Comparison of ENCODE assay signal across 8 cellular contexts in genomic region chr17:40121886-40122465, GRCh38. TPM values are rescaled to one million over a fixed set of nuclear protein-coding genes. Genes with fewer than 3 reads are reported as not detected.
DNase-seq lines count a peak whose midpoint lies in the region; ATAC-seq and TF ChIP-seq lines count a peak whose summit lies in the region.

MSL1 (plus strand) TSS chr17:40121971; CDS start chr17:40122613, 642 bp downstream.

- H3K9ac ChIP-seq in HUES6 (ENCODE audit: low read length), result peak within 1 kb of the TSS; percentile 85

- peaks cover 22% of the 10 kb centered on the region for H3K36me3 Mint-ChIP-seq in activated T-helper 1 cell treated with anti-CD3 and anti-CD28 coated beads, Interleukin-12 subunit alpha, Interleukin-12 subunit beta, Interleukin-2, Interleukin-4 antibody, amounts not matched to agents 30 ng/mL and 10 ng/mL and 1 ng/mL, durations not matched to agents 14 hours and 24 hours and 36 hours (ENCODE audit: low read depth)

- H3K27ac Mint-ChIP-seq in activated T-helper 1 cell treated with anti-CD3 and anti-CD28 coated beads, Interleukin-12 subunit alpha, Interleukin-12 subunit beta, Interleukin-2, Interleukin-4 antibody, amounts not matched to agents 30 ng/mL and 10 ng/mL and 1 ng/mL, durations not matched to agents 14 hours and 24 hours and 36 hours, result peak within 1 kb of the TSS; percentile 72

- WGBS in esophagus squamous epithelium, 2 donors, result 0% methylated on average over 13 of the region's 71 CpGs; no CpG with 5 or more reads in 1 of the 2 donors

- in situ Hi-C loops in ACHN (cut with HindIII; ENCODE audit: low pct_ligation_motif_present, low pct_unique_long_range_greater_than_20kb, low sequenced_read_pairs), result no loop called here

- H3K4me3 ChIP-seq in HUES6 (ENCODE audit: low read depth, low read length) (peak within 1 kb of the TSS; percentile 78), Peyer's patch (peak within 1 kb of the TSS; percentile 95 to 99 (median 98)), esophagus squamous epithelium (peak within 1 kb of the TSS; percentile 76 to 96 (median 86)), muscle layer of duodenum (ENCODE audit: low read depth in 1 of 2, low read length in 2 of 2) (peak within 1 kb of the TSS; percentile 98 to 100)

- intact Hi-C loops in activated T-helper 1 cell treated with anti-CD3 and anti-CD28 coated beads, Interleukin-12 subunit alpha, Interleukin-12 subunit beta, Interleukin-2, Interleukin-4 antibody, amounts not matched to agents 30 ng/mL and 10 ng/mL and 1 ng/mL, durations not matched to agents 14 hours and 24 hours and 36 hours (cut with micrococcal nuclease), result no loop called here
- intact Hi-C loops in esophagus squamous epithelium (cut with DNase I), result no loop called here

- H3K27me3 Mint-ChIP-seq in activated T-helper 1 cell treated with anti-CD3 and anti-CD28 coated beads, Interleukin-12 subunit alpha, Interleukin-12 subunit beta, Interleukin-2, Interleukin-4 antibody, amounts not matched to agents 30 ng/mL and 10 ng/mL and 1 ng/mL, durations not matched to agents 14 hours and 24 hours and 36 hours (ENCODE audit: insufficient read depth), result no peaks in the 10 kb centered on the region

- H3K4me3 Mint-ChIP-seq in activated T-helper 1 cell treated with anti-CD3 and anti-CD28 coated beads, Interleukin-12 subunit alpha, Interleukin-12 subunit beta, Interleukin-2, Interleukin-4 antibody, amounts not matched to agents 30 ng/mL and 10 ng/mL and 1 ng/mL, durations not matched to agents 14 hours and 24 hours and 36 hours, result peak within 1 kb of the TSS; percentile 97

- no peaks in the 10 kb centered on the region for H3K9me3 Mint-ChIP-seq in activated T-helper 1 cell treated with anti-CD3 and anti-CD28 coated beads, Interleukin-12 subunit alpha, Interleukin-12 subunit beta, Interleukin-2, Interleukin-4 antibody, amounts not matched to agents 30 ng/mL and 10 ng/mL and 1 ng/mL, durations not matched to agents 14 hours and 24 hours and 36 hours

- no peaks in the 10 kb centered on the region for H3K9me3 ChIP-seq in HUES6 (ENCODE audit: control insufficient read depth, insufficient read depth, low read depth, low read length)
- no peaks in the 10 kb centered on the region for H3K9me3 ChIP-seq in Peyer's patch
- H3K9me3 ChIP-seq in esophagus squamous epithelium, result no peaks in the 10 kb centered on the region
- no peaks in the 10 kb centered on the region for H3K9me3 ChIP-seq in muscle layer of duodenum (ENCODE audit: control insufficient read depth in 1 of 2, low read length in 2 of 2)

- H3K27me3 ChIP-seq in HUES6 (ENCODE audit: control insufficient read depth, insufficient read depth, low read length) (no peaks in the 10 kb centered on the region), Peyer's patch (no peaks in the 10 kb centered on the region), esophagus squamous epithelium (no peaks in the 10 kb centered on the region), muscle layer of duodenum (ENCODE audit: low read depth, low read length) (no peaks in the 10 kb centered on the region)

- H3K4me1 Mint-ChIP-seq in activated T-helper 1 cell treated with anti-CD3 and anti-CD28 coated beads, Interleukin-12 subunit alpha, Interleukin-12 subunit beta, Interleukin-2, Interleukin-4 antibody, amounts not matched to agents 30 ng/mL and 10 ng/mL and 1 ng/mL, durations not matched to agents 14 hours and 24 hours and 36 hours (ENCODE audit: low read depth), result peaks cover 41% of the 10 kb centered on the region

- peak; percentile 65 for ATAC-seq in GM19023 (IDR thresholded peaks at IDR 0.05; ENCODE audit: unreplicated experiment)

- H3K4me1 ChIP-seq in HUES6 (ENCODE audit: control insufficient read depth, insufficient read depth, low read length), result peaks cover 8% of the 10 kb centered on the region; the same call in 1 of the 2 replicates
- H3K4me1 ChIP-seq in Peyer's patch, result peaks cover 0 to 28% (median 3%) of the 10 kb centered on the region in 4 donors
- peaks cover 7 to 49% (median 19%) of the 10 kb centered on the region in 3 donors for H3K4me1 ChIP-seq in esophagus squamous epithelium
- H3K4me1 ChIP-seq in muscle layer of duodenum (ENCODE audit: control insufficient read depth in 1 of 2, insufficient read depth in 2 of 2, low read length in 2 of 2), result peaks cover 7 to 28% of the 10 kb centered on the region in 2 donors

- TF ChIP-seq CTCF in Peyer's patch (IDR thresholded peaks at IDR 0.05), result peak in 1 of 6 experiments; percentile 7
- TF ChIP-seq CTCF in esophagus squamous epithelium (IDR thresholded peaks at IDR 0.05), result no peak

- H3K27ac ChIP-seq in HUES6 (ENCODE audit: low read depth, low read length) (peak within 1 kb of the TSS; percentile 96), Peyer's patch (peak within 1 kb of the TSS; percentile 89 to 99 (median 97)), esophagus squamous epithelium (peak within 1 kb of the TSS; percentile 94 to 100 (median 98)), muscle layer of duodenum (ENCODE audit: low read length) (peak within 1 kb of the TSS; percentile 91)

- peaks cover 13% of the 10 kb centered on the region for H3K36me3 ChIP-seq in HUES6 (ENCODE audit: control insufficient read depth, insufficient read depth, low read length)
- H3K36me3 ChIP-seq in Peyer's patch, result peaks cover 0 to 14% (median 0%) of the 10 kb centered on the region in 3 donors
- H3K36me3 ChIP-seq in esophagus squamous epithelium, result peaks cover 3 to 17% (median 4%) of the 10 kb centered on the region in 3 donors
- H3K36me3 ChIP-seq in muscle layer of duodenum (ENCODE audit: control insufficient read depth in 1 of 2, insufficient read depth in 2 of 2, low read length in 2 of 2), result peaks cover 3 to 11% of the 10 kb centered on the region in 2 donors

- DNase-seq in ACHN (peak; percentile 84), Peyer's patch (peak; percentile 80 to 94 (median 91)), esophagus squamous epithelium (lab: John Stamatoyannopoulos, UW) (no peak)
- peak; percentile 86 for DNase-seq in activated T-helper 1 cell treated with anti-CD3 and anti-CD28 coated beads, Interleukin-12 subunit alpha, Interleukin-12 subunit beta, Interleukin-2, Interleukin-4 antibody, amounts not matched to agents 30 ng/mL and 10 ng/mL and 1 ng/mL, durations not matched to agents 14 hours and 24 hours and 36 hours (ENCODE audit: low spot score)
- DNase-seq in stimulated activated CD8-positive, alpha-beta memory T cell treated with anti-CD3 and anti-CD28 coated beads, Interleukin-7, amount 100 ng/mL, for 1 hour (ENCODE audit: low read depth in 2 of 2), result peak; percentile 69

- TF ChIP-seq POLR2A in Peyer's patch (IDR thresholded peaks at IDR 0.05), result peak; percentile 51 to 84
- peak in 2 of 4 donors; percentile 50 to 80 for TF ChIP-seq POLR2A in esophagus squamous epithelium (IDR thresholded peaks at IDR 0.05)

RNA-seq across cellular contexts. Expression of gene MSL1, which starts in this region (rescaled TPM):
- total RNA-seq in Peyer's patch, result 100 to 1,000 TPM in 3 of 4 donors, 10 to 100 TPM in 1; 86.3 to 207 (median 117) TPM
- 87.6 and 88.2 TPM in 2 replicates for total RNA-seq in activated T-helper 1 cell treated with anti-CD3 and anti-CD28 coated beads, Interleukin-12 subunit alpha, Interleukin-12 subunit beta, Interleukin-2, Interleukin-4 antibody, amounts not matched to agents 30 ng/mL and 10 ng/mL and 1 ng/mL, durations not matched to agents 14 hours and 24 hours and 36 hours
- total RNA-seq in esophagus squamous epithelium, result 10 to 100 TPM; 41.5 to 59.9 (median 51.5) TPM
